In the genomic region with DNA sequence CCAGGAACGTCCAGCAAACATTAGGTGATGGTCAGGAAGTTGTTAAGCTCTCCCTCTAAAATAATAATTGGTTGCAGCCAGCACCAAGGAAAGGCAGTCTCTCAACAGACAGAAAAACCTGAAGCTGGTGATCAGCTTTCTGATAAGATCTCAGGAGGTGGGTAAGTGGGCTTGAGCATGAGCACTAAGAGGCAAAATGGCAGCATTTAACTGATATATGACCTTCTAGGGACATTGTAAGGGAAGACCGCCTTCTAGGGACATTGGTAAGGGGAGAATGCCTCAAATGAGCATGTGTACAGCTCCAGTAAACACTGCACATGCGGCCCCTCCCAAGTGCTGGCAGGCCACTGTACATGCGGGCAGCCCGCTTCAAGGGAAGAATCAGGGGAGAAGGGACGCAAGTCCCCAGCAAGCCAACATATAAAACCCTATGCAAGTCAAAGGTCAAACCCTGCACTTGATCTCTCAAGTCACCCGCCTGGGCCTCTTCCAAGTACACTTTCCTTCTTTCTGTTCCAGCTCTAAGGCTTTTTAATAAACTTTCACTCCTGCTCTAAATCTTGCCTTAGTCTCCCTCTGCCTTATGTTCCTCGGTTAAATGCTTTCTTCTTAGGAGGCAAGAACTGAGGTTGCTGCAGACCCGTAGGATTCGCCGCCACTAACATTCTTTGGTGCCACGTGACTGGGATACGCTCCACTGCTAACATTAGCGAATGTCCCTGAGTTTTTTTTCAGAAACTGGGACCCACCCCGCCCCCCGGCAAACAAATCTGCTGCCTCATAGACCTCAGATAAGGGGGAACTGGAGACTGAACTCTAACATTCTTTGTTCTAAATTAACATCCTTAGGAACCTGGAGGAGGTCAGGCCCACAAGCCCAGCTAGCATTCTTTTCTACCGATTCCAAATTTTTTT, we compare ENCODE assay signal across 1 cellular context.
TF ChIP-seq lines count a peak whose summit lies in the region.

No MANE protein-coding gene starts in this region.

TF ChIP-seq in K562, 482 proteins besides CTCF, POLR2A, EP300 and RAD21 (continued from another document and continues in another):
- TF ChIP-seq NRF1 (conservative IDR thresholded peaks at IDR 0.05 in 1 of 2, IDR thresholded peaks at IDR 0.05 in 1 of 2) (peak; percentile 37 to 46; a peak in 3 of 4 replicates), NFE2 (IDR thresholded peaks at IDR 0.05; ENCODE audit: low read depth) (peak; percentile 86), DPF2 (IDR thresholded peaks at IDR 0.05) (peak; percentile 68), ZNF384 (IDR thresholded peaks at IDR 0.05; ENCODE audit: low read depth, low read length) (peak; percentile 85), BHLHE40 (IDR thresholded peaks at IDR 0.05; ENCODE audit: low read length) (peak; percentile 29; the same call in 1 of the 2 replicates), ZNF146 (CRISPR knock-in tag; IDR thresholded peaks at IDR 0.05; ENCODE audit: unreplicated experiment) (no peak), ZNF584 (CRISPR knock-in tag; IDR thresholded peaks at IDR 0.05; ENCODE audit: low read depth) (no peak), TEAD2 (tag; IDR thresholded peaks at IDR 0.05) (peak; percentile 26; the same call in 1 of the 2 replicates), ZKSCAN8 (CRISPR knock-in tag; IDR thresholded peaks at IDR 0.05) (no peak), RCOR1 (IDR thresholded peaks at IDR 0.05; ENCODE audit: borderline replicate concordance in 1 of 2, low read depth in 2 of 2, low read length in 2 of 2) (peak in 1 of 2 experiments; percentile 65; a peak in 2 of 4 replicates), YY1 (IDR thresholded peaks at IDR 0.05; ENCODE audit: borderline replicate concordance in 1 of 3, control insufficient read depth in 1 of 3, extremely low read depth in 1 of 3, insufficient read depth in 3 of 3, insufficient read length in 1 of 3, insufficient replicate concordance in 2 of 3, low read depth in 1 of 3, low read length in 2 of 3) (no peak), MCM3 (IDR thresholded peaks at IDR 0.05) (no peak), ZNF316 (IDR thresholded peaks at IDR 0.05) (peak; percentile 46), MAFG (tag; conservative IDR thresholded peaks at IDR 0.05) (peak; percentile 47; the same call in 1 of the 2 replicates), ARID1B (IDR thresholded peaks at IDR 0.05) (peak; percentile 40), ZFX (CRISPR knock-in tag; IDR thresholded peaks at IDR 0.05) (0 out of 2 replicates have a peak, but pooled peaks have one; percentile 14), RNF2 (IDR thresholded peaks at IDR 0.05) (0 out of 2 replicates have a peak, but pooled peaks have one; percentile 25), JUN (IDR thresholded peaks at IDR 0.05; ENCODE audit: borderline replicate concordance, low read depth, low read length) (no peak), JUN (CRISPR knock-in tag; IDR thresholded peaks at IDR 0.05; ENCODE audit: borderline replicate concordance) (no peak), L3MBTL2 (IDR thresholded peaks at IDR 0.05) (peak; percentile 52), EP400 (IDR thresholded peaks at IDR 0.05) (no peak), RAD51 (IDR thresholded peaks at IDR 0.05; ENCODE audit: borderline replicate concordance, low read depth) (peak; percentile 83), MAFF (IDR thresholded peaks at IDR 0.05; ENCODE audit: low read length) (peak; percentile 50; the same call in 1 of the 2 replicates), MYNN (IDR thresholded peaks at IDR 0.05) (no peak), MYNN (CRISPR knock-in tag; IDR thresholded peaks at IDR 0.05) (no peak), MTA1 (IDR thresholded peaks at IDR 0.05; ENCODE audit: borderline replicate concordance) (no peak), ZC3H8 (IDR thresholded peaks at IDR 0.05) (no peak), CBFA2T2 (conservative IDR thresholded peaks at IDR 0.05) (peak; percentile 44; the same call in 1 of the 2 replicates), RBM17 (IDR thresholded peaks at IDR 0.05; ENCODE audit: borderline replicate concordance, low read depth, low read length) (no peak), MAFK (IDR thresholded peaks at IDR 0.05; ENCODE audit: low read length) (0 out of 2 replicates have a peak, but pooled peaks have one; percentile 10), C11orf30 (IDR thresholded peaks at IDR 0.05; ENCODE audit: low read depth) (peak; percentile 51; the same call in 1 of the 2 replicates)
- TF ChIP-seq, protein P1, sequence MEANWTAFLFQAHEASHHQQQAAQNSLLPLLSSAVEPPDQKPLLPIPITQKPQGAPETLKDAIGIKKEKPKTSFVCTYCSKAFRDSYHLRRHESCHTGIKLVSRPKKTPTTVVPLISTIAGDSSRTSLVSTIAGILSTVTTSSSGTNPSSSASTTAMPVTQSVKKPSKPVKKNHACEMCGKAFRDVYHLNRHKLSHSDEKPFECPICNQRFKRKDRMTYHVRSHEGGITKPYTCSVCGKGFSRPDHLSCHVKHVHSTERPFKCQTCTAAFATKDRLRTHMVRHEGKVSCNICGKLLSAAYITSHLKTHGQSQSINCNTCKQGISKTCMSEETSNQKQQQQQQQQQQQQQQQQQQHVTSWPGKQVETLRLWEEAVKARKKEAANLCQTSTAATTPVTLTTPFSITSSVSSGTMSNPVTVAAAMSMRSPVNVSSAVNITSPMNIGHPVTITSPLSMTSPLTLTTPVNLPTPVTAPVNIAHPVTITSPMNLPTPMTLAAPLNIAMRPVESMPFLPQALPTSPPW (CRISPR knock-in tag; IDR thresholded peaks at IDR 0.05): peak; percentile 37; the same call in 1 of the 2 replicates
- TF ChIP-seq, protein P2, sequence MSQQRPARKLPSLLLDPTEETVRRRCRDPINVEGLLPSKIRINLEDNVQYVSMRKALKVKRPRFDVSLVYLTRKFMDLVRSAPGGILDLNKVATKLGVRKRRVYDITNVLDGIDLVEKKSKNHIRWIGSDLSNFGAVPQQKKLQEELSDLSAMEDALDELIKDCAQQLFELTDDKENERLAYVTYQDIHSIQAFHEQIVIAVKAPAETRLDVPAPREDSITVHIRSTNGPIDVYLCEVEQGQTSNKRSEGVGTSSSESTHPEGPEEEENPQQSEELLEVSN (IDR thresholded peaks at IDR 0.05; ENCODE audit: borderline replicate concordance in 1 of 2, extremely low read depth in 1 of 2, insufficient read depth in 1 of 2, insufficient read length in 1 of 2, low read depth in 1 of 2, low read length in 1 of 2, poor library complexity in 1 of 2, severe bottlenecking in 1 of 2): peak in 1 of 2 experiments; percentile 6
- TF ChIP-seq, protein P3, sequence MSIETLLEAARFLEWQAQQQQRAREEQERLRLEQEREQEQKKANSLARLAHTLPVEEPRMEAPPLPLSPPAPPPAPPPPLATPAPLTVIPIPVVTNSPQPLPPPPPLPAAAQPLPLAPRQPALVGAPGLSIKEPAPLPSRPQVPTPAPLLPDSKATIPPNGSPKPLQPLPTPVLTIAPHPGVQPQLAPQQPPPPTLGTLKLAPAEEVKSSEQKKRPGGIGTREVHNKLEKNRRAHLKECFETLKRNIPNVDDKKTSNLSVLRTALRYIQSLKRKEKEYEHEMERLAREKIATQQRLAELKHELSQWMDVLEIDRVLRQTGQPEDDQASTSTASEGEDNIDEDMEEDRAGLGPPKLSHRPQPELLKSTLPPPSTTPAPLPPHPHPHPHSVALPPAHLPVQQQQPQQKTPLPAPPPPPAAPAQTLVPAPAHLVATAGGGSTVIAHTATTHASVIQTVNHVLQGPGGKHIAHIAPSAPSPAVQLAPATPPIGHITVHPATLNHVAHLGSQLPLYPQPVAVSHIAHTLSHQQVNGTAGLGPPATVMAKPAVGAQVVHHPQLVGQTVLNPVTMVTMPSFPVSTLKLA (conservative IDR thresholded peaks at IDR 0.05): 0 out of 4 replicates have a peak, but pooled peaks of 1 of the 2 experiments have one; percentile 43
- TF ChIP-seq, protein P4, sequence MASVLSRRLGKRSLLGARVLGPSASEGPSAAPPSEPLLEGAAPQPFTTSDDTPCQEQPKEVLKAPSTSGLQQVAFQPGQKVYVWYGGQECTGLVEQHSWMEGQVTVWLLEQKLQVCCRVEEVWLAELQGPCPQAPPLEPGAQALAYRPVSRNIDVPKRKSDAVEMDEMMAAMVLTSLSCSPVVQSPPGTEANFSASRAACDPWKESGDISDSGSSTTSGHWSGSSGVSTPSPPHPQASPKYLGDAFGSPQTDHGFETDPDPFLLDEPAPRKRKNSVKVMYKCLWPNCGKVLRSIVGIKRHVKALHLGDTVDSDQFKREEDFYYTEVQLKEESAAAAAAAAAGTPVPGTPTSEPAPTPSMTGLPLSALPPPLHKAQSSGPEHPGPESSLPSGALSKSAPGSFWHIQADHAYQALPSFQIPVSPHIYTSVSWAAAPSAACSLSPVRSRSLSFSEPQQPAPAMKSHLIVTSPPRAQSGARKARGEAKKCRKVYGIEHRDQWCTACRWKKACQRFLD (CRISPR knock-in tag; IDR thresholded peaks at IDR 0.05): 0 out of 2 replicates have a peak, but pooled peaks have one; percentile 23
- TF ChIP-seq, protein P5, sequence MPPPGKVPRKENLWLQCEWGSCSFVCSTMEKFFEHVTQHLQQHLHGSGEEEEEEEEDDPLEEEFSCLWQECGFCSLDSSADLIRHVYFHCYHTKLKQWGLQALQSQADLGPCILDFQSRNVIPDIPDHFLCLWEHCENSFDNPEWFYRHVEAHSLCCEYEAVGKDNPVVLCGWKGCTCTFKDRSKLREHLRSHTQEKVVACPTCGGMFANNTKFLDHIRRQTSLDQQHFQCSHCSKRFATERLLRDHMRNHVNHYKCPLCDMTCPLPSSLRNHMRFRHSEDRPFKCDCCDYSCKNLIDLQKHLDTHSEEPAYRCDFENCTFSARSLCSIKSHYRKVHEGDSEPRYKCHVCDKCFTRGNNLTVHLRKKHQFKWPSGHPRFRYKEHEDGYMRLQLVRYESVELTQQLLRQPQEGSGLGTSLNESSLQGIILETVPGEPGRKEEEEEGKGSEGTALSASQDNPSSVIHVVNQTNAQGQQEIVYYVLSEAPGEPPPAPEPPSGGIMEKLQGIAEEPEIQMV (tag; conservative IDR thresholded peaks at IDR 0.05; ENCODE audit: low read depth): no peak
- TF ChIP-seq, protein P6, sequence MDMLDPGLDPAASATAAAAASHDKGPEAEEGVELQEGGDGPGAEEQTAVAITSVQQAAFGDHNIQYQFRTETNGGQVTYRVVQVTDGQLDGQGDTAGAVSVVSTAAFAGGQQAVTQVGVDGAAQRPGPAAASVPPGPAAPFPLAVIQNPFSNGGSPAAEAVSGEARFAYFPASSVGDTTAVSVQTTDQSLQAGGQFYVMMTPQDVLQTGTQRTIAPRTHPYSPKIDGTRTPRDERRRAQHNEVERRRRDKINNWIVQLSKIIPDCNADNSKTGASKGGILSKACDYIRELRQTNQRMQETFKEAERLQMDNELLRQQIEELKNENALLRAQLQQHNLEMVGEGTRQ (CRISPR knock-in tag; IDR thresholded peaks at IDR 0.05): peak; percentile 78
- TF ChIP-seq, protein P7, sequence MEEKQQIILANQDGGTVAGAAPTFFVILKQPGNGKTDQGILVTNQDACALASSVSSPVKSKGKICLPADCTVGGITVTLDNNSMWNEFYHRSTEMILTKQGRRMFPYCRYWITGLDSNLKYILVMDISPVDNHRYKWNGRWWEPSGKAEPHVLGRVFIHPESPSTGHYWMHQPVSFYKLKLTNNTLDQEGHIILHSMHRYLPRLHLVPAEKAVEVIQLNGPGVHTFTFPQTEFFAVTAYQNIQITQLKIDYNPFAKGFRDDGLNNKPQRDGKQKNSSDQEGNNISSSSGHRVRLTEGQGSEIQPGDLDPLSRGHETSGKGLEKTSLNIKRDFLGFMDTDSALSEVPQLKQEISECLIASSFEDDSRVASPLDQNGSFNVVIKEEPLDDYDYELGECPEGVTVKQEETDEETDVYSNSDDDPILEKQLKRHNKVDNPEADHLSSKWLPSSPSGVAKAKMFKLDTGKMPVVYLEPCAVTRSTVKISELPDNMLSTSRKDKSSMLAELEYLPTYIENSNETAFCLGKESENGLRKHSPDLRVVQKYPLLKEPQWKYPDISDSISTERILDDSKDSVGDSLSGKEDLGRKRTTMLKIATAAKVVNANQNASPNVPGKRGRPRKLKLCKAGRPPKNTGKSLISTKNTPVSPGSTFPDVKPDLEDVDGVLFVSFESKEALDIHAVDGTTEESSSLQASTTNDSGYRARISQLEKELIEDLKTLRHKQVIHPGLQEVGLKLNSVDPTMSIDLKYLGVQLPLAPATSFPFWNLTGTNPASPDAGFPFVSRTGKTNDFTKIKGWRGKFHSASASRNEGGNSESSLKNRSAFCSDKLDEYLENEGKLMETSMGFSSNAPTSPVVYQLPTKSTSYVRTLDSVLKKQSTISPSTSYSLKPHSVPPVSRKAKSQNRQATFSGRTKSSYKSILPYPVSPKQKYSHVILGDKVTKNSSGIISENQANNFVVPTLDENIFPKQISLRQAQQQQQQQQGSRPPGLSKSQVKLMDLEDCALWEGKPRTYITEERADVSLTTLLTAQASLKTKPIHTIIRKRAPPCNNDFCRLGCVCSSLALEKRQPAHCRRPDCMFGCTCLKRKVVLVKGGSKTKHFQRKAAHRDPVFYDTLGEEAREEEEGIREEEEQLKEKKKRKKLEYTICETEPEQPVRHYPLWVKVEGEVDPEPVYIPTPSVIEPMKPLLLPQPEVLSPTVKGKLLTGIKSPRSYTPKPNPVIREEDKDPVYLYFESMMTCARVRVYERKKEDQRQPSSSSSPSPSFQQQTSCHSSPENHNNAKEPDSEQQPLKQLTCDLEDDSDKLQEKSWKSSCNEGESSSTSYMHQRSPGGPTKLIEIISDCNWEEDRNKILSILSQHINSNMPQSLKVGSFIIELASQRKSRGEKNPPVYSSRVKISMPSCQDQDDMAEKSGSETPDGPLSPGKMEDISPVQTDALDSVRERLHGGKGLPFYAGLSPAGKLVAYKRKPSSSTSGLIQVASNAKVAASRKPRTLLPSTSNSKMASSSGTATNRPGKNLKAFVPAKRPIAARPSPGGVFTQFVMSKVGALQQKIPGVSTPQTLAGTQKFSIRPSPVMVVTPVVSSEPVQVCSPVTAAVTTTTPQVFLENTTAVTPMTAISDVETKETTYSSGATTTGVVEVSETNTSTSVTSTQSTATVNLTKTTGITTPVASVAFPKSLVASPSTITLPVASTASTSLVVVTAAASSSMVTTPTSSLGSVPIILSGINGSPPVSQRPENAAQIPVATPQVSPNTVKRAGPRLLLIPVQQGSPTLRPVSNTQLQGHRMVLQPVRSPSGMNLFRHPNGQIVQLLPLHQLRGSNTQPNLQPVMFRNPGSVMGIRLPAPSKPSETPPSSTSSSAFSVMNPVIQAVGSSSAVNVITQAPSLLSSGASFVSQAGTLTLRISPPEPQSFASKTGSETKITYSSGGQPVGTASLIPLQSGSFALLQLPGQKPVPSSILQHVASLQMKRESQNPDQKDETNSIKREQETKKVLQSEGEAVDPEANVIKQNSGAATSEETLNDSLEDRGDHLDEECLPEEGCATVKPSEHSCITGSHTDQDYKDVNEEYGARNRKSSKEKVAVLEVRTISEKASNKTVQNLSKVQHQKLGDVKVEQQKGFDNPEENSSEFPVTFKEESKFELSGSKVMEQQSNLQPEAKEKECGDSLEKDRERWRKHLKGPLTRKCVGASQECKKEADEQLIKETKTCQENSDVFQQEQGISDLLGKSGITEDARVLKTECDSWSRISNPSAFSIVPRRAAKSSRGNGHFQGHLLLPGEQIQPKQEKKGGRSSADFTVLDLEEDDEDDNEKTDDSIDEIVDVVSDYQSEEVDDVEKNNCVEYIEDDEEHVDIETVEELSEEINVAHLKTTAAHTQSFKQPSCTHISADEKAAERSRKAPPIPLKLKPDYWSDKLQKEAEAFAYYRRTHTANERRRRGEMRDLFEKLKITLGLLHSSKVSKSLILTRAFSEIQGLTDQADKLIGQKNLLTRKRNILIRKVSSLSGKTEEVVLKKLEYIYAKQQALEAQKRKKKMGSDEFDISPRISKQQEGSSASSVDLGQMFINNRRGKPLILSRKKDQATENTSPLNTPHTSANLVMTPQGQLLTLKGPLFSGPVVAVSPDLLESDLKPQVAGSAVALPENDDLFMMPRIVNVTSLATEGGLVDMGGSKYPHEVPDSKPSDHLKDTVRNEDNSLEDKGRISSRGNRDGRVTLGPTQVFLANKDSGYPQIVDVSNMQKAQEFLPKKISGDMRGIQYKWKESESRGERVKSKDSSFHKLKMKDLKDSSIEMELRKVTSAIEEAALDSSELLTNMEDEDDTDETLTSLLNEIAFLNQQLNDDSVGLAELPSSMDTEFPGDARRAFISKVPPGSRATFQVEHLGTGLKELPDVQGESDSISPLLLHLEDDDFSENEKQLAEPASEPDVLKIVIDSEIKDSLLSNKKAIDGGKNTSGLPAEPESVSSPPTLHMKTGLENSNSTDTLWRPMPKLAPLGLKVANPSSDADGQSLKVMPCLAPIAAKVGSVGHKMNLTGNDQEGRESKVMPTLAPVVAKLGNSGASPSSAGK (IDR thresholded peaks at IDR 0.05): peak; percentile 49
